Comparison of ENCODE assay signal across 14 cellular contexts in the genomic region with DNA sequence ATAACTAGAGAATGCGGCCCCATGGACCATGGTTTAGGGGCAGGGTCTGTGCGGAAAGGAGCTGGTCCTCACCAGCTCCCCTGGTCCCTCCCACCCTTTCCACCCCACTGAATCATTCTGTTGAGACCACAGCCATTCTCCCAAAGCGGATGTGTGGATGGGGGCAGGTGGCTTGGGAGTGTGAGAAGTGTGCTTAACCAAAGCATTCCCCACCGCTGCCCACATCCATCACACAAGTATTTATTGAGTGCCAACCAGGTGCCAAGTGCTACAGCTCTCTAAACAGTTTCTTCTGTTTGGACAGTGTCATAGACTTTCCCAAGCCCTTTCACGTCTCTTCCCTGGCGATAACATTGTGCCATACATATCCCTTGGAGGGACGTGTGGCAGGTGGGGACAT. TPM values are rescaled to one million over a fixed set of nuclear protein-coding genes. Genes with fewer than 3 reads are reported as not detected.
DNase-seq lines count a peak whose midpoint lies in the region; ATAC-seq and TF ChIP-seq lines count a peak whose summit lies in the region.
"Had no signal": no experiment of that assay in that cellular context is flagged by ENCODE, and none has a peak within 500 bp of the region (broad histone marks: within the 10 kb centered on the region; RNA-seq: fewer than 3 reads in every experiment).

No MANE protein-coding gene starts in this region.

- H3K27me3 ChIP-seq in layer of hippocampus (ENCODE audit: control insufficient read depth, insufficient read depth, low read length) (peaks cover 2% of the 10 kb centered on the region), thoracic aorta (replicated peaks; ENCODE audit: insufficient read depth) (no peaks in the 10 kb centered on the region)
- H3K27me3 ChIP-seq: right lobe of liver had no signal

- ATAC-seq in thoracic aorta (ENCODE audit: insufficient number of reproducible peaks, low FRiP score, low read depth) = no peak
- ATAC-seq in HG02884 (IDR thresholded peaks at IDR 0.05; ENCODE audit: unreplicated experiment) = no peak
- no peak for ATAC-seq in HG02610 (IDR thresholded peaks at IDR 0.05; ENCODE audit: unreplicated experiment)
- ATAC-seq: mucosa of descending colon, right lobe of liver, T-cell had no signal

- H3K36me3 ChIP-seq in thoracic aorta = peaks cover 44% of the 10 kb centered on the region
- H3K36me3 ChIP-seq: right lobe of liver had no signal

- no peaks in the 10 kb centered on the region for H3K9me3 ChIP-seq in thoracic aorta
- H3K9me3 ChIP-seq: mucosa of descending colon, right lobe of liver had no signal

- H3K4me1 ChIP-seq in thoracic aorta (ENCODE audit: control insufficient read depth in 1 of 2, low read depth in 2 of 2) = peaks cover 46 to 95% of the 10 kb centered on the region in 2 donors
- H3K4me1 ChIP-seq: right lobe of liver had no signal

- peak overlapping the region; percentile 22 for H3K4me3 ChIP-seq in thoracic aorta
- H3K4me3 ChIP-seq: mucosa of descending colon, right lobe of liver had no signal

- DNase-seq in M059J (ENCODE audit: low read depth) (peak; percentile 90), SW480 (ENCODE audit: low spot score) (peak; percentile 93), thoracic aorta (ENCODE audit: low spot score) (no peak), dedifferentiated amniotic fluid mesenchymal stem cell (ENCODE audit: extremely low spot score) (no peak)
- DNase-seq: activated CD4-positive, alpha-beta T cell treated with anti-CD3 and anti-CD28 coated beads, Interleukin-2, amount 10 ng/mL, durations not matched to agents 7 days and 5 days; central memory CD4-positive, alpha-beta T cell; DND-41; immature natural killer cell; T-cell had no signal

- TF ChIP-seq CTCF in thoracic aorta (IDR thresholded peaks at IDR 0.05) = no peak

- peak overlapping the region; percentile 78 for H3K27ac ChIP-seq in layer of hippocampus (ENCODE audit: low read depth, low read length)
- peak overlapping the region; percentile 99 for H3K27ac ChIP-seq in thoracic aorta
- H3K27ac ChIP-seq: right lobe of liver had no signal

RNA-seq across cellular contexts. Expression of gene SPEG, which starts 19.6 kb away (rescaled TPM):
- total RNA-seq in M059J (2014; rRNA removed; shearing (Covaris generic)) = 9.8 and 13.9 TPM in 2 replicates
- 100 to 1,000 TPM; 426 to 455 TPM for total RNA-seq in thoracic aorta

RNA-seq across cellular contexts. Expression of gene DES, which starts 36.0 kb away (rescaled TPM):
- 0.37 TPM in 1 of 2 replicates, not detected in the other for total RNA-seq in M059J (2014; rRNA removed; shearing (Covaris generic))
- 100 to 1,000 TPM; 146 to 302 TPM for total RNA-seq in thoracic aorta
- total RNA-seq: activated CD4-positive, alpha-beta T cell treated with anti-CD3 and anti-CD28 coated beads, Interleukin-2, amount 10 ng/mL, durations not matched to agents 7 days and 5 days had no signal

RNA-seq across cellular contexts. Expression of gene GMPPA, which starts 44.5 kb away (rescaled TPM):
- 81.6 and 89.2 TPM in 2 replicates for total RNA-seq in M059J (2014; rRNA removed; shearing (Covaris generic))
- total RNA-seq in thoracic aorta = 10 to 100 TPM; 30.5 to 56.5 TPM

Comparison
In these comparisons a context has a peak if more than half of its experiments do, and no peak if none do; other contexts are left out.
1. DNase-seq: peak in M059J (single experiment) and SW480 (single experiment); none in thoracic aorta (single experiment) and dedifferentiated amniotic fluid mesenchymal stem cell (single experiment).
2. RNA of gene SPEG, which starts 19.6 kb away (total RNA-seq): 426 to 455 TPM in thoracic aorta; 9.8 to 13.9 TPM in M059J; every median in the first group is over 10 times any median in the second.
3. RNA of gene DES, which starts 36.0 kb away (total RNA-seq): 146 to 302 TPM in thoracic aorta; 0.37 TPM in M059J; every median in the first group is over 100 times any median in the second.